8 cellular contexts compared by ENCODE assay signal in the genomic region with DNA sequence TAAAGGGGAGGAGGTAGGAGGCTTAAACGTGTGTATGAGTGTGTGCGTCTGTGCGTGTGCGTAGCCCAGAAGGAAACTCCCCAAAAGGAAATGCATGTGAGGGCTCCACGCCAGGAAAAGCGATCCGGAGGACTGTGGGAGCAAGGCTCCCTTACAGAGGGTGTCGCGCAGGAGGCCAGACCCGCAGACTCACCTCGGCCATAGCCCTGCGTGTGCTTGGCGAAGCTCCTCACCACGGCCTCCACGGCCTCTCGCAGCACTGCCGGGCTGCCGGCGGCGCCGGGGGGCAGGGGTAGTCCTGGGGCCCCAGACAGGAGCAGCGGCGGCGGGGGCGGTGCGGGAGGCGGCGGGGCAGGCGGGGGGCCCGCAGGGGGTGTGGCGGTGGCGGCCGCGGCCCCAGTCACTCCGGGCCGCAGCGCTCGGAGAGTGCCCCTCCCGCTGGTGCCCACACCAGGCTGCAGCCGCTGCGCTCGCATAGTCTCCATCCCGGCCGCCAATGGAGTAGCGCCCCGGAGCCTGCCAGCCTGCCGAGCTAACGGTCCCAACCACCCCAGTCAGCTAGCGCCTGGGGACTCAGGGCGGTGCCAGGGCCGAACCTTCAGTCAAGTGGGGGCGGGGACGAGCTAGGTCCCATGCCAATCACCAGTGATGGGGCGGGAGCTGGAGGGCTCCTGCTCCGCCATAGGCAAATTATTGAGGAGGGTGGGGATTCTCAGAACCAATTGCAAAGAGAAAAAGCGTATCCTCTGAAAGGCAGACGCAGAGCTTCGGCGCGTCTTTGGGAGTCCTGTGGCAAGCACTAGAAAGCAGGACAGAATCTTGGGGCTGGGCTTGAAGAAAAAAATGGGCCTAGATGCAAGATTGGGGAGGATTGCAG. TPM values are rescaled to one million over a fixed set of nuclear protein-coding genes. Genes with fewer than 3 reads are reported as not detected.
A peak's percentile ranks its signal among the peaks of the same experiment; 100 is the strongest.
DNase-seq lines count a peak whose midpoint lies in the region; ATAC-seq and TF ChIP-seq lines count a peak whose summit lies in the region.

TSS of gene LIX1L (minus strand) at position 575 of the 877 bp plus-strand sequence. CDS start at position 485, 90 bp downstream.

- DNase-seq in AG20443 (ENCODE audit: low spot score) (peak; percentile 95), NCI-H510A treated with DMSO at 0.1 percent for 48 hours (lab: John Stamatoyannopoulos, UW) (peak; percentile 91), chondrocyte (ENCODE audit: low spot score) (peak; percentile 98), kidney epithelial cell (ENCODE audit: low read depth) (peak; percentile 79)
- DNase-seq in activated CD4-positive, alpha-beta T cell treated with anti-CD3 and anti-CD28 coated beads for 24 hours (ENCODE audit: low read depth in 2 of 2): peak; percentile 91 to 92
- DNase-seq in stimulated activated CD4-positive, alpha-beta T cell treated with anti-CD3 and anti-CD28 coated beads, Interleukin-15, amount 100 ng/mL, for 48 hours (ENCODE audit: low read depth in 2 of 2): peak; percentile 94 to 96

- no peaks in the 10 kb centered on the region for H3K27me3 ChIP-seq in kidney epithelial cell (ENCODE audit: control insufficient read depth, insufficient read depth, low read length)

- peaks cover 1% of the 10 kb centered on the region for H3K36me3 ChIP-seq in kidney epithelial cell (ENCODE audit: control insufficient read depth, insufficient read depth, low read length)

- H3K9me3 Mint-ChIP-seq in chondrocyte (ENCODE audit: low read depth): no peaks in the 10 kb centered on the region

- no peaks in the 10 kb centered on the region for H3K36me3 Mint-ChIP-seq in chondrocyte (ENCODE audit: low read depth)

- ATAC-seq in HG03439 (IDR thresholded peaks at IDR 0.05; ENCODE audit: unreplicated experiment): peak; percentile 84

- TF ChIP-seq POLR2A in GM19193 (IDR thresholded peaks at IDR 0.05; ENCODE audit: extremely low read depth, insufficient read depth, insufficient read length): peak; percentile 79

- H3K4me3 ChIP-seq in kidney epithelial cell (ENCODE audit: low read depth, low read length): peak within 1 kb of the TSS; percentile 55

- H3K4me1 Mint-ChIP-seq in chondrocyte (ENCODE audit: low read depth): peaks cover 75% of the 10 kb centered on the region

- TF ChIP-seq CTCF in chondrocyte (IDR thresholded peaks at IDR 0.05) (no peak), kidney epithelial cell (IDR thresholded peaks at IDR 0.05; ENCODE audit: insufficient read depth, low read length, poor library complexity, severe bottlenecking) (no peak)

- H3K4me3 Mint-ChIP-seq in chondrocyte (ENCODE audit: unreplicated experiment): peak within 1 kb of the TSS; percentile 79

- peak within 1 kb of the TSS; percentile 93 for H3K27ac Mint-ChIP-seq in chondrocyte (ENCODE audit: unreplicated experiment)

- H3K27me3 Mint-ChIP-seq in chondrocyte (ENCODE audit: low read depth): no peaks in the 10 kb centered on the region

RNA-seq across cellular contexts. Expression of gene LIX1L, which starts in this region (rescaled TPM):
- 50.3 to 57.1 TPM (median 53.0 TPM) in 3 replicates for total RNA-seq in chondrocyte
- 23.2 and 28.0 TPM in 2 replicates for total RNA-seq in kidney epithelial cell

Comparison
In these comparisons a context has a peak if more than half of its experiments do, and no peak if none do; other contexts are left out.
1. Peak in every context shown above with its lines: DNase-seq, ATAC-seq and H3K4me3 ChIP-seq.